In genomic region chr20:24382330-24382729, GRCh38 we compare ENCODE assay signal across 21 cellular contexts.
A peak's percentile ranks its signal among the peaks of the same experiment; 100 is the strongest.
DNase-seq lines count a peak whose midpoint lies in the region; ATAC-seq and TF ChIP-seq lines count a peak whose summit lies in the region.
"Had no signal": no experiment of that assay in that cellular context is flagged by ENCODE, and none has a peak within 500 bp of the region (broad histone marks: within the 10 kb centered on the region; RNA-seq: fewer than 3 reads in every experiment).

No MANE protein-coding gene starts in this region.

- TF ChIP-seq EP300 in transverse colon (IDR thresholded peaks at IDR 0.05; ENCODE audit: low read depth), result no peak

- no peaks in the 10 kb centered on the region for H3K9me3 ChIP-seq in transverse colon
- H3K9me3 ChIP-seq: colonic mucosa, gastrocnemius medialis, left lung had no signal

- no peak for TF ChIP-seq POLR2A in transverse colon (IDR thresholded peaks at IDR 0.05)

- intact Hi-C loops in transverse colon (cut with DNase I; ENCODE audit: low total_unique reads), result no loop called here

- no peak for ATAC-seq in GM18511 (IDR thresholded peaks at IDR 0.05; ENCODE audit: unreplicated experiment)
- ATAC-seq: activated T-cell treated with anti-CD3 and anti-CD28 coated beads, Interleukin-2, amount 50 U/mL, for 72 hours; gastrocnemius medialis; K562; left lung; sciatic nerve; stimulated activated naive B cell treated with anti-CD40 and anti-IgM and Interleukin-4, amounts not matched to agents 10 μg/mL and 1 μg/mL and 100 μg/mL, for 72 hours had no signal

- H3K27me3 ChIP-seq in layer of hippocampus (ENCODE audit: control insufficient read depth, insufficient read depth, low read length) (no peaks in the 10 kb centered on the region), transverse colon (no peaks in the 10 kb centered on the region)
- H3K27me3 ChIP-seq: colonic mucosa, gastrocnemius medialis, left lung had no signal

- no peaks in the 10 kb centered on the region for H3K9me3 Mint-ChIP-seq in chondrocyte (ENCODE audit: low read depth)
- H3K9me3 Mint-ChIP-seq: activated T-cell treated with anti-CD3 and anti-CD28 coated beads, Interleukin-2, amount 50 U/mL, for 72 hours; stimulated activated naive B cell treated with anti-CD40 and anti-IgM and Interleukin-4, amounts not matched to agents 10 μg/mL and 1 μg/mL and 100 μg/mL, for 72 hours had no signal

- WGBS in transverse colon (ENCODE audit: low coverage in 1 of 2), 2 donors, result 43% methylated on average over 7 of the region's 7 CpGs; no CpG with 5 or more reads in 1 of the 2 donors

- H3K4me1 Mint-ChIP-seq in chondrocyte (ENCODE audit: low read depth), result peaks cover 13% of the 10 kb centered on the region
- H3K4me1 Mint-ChIP-seq: B cell; stimulated activated naive B cell treated with anti-CD40 and anti-IgM and Interleukin-4, amounts not matched to agents 10 μg/mL and 1 μg/mL and 100 μg/mL, for 72 hours had no signal

- no peaks in the 10 kb centered on the region for H3K36me3 ChIP-seq in transverse colon
- H3K36me3 ChIP-seq: colonic mucosa, gastrocnemius medialis, left lung had no signal

- DNase-seq in NCI-H524 (lab: John Stamatoyannopoulos, UW) (peak; percentile 29 to 57), NCI-H524 treated with DMSO at 0.1 percent for 48 hours (lab: John Stamatoyannopoulos, UW) (no peak), caudate nucleus (lab: John Stamatoyannopoulos, UW) (peak in 2 of 61 donors; percentile 7 to 13), transverse colon (peak; percentile 9), chondrocyte (ENCODE audit: low spot score) (no peak), NCI-H345 (lab: John Stamatoyannopoulos, UW) (no peak)
- DNase-seq: activated naive CD4-positive, alpha-beta T cell treated with anti-CD3 and anti-CD28 coated beads, Interleukin-2, amount 50 U/mL, for 16 hours; activated T-cell treated with anti-CD3 and anti-CD28 coated beads, Interleukin-2, amount 50 U/mL, for 72 hours; colonic mucosa; gastrocnemius medialis; GOT3; left lung; NCI-H2081 treated with DMSO at 0.1 percent for 48 hours; stimulated activated naive B cell treated with anti-CD40 and anti-IgM and Interleukin-4, amounts not matched to agents 10 μg/mL and 1 μg/mL and 100 μg/mL, for 72 hours; trophoblast cell had no signal

- peaks cover 0 to 7% (median 3%) of the 10 kb centered on the region in 4 donors for H3K4me1 ChIP-seq in transverse colon
- H3K4me1 ChIP-seq: colonic mucosa, gastrocnemius medialis, left lung had no signal

- no peaks in the 10 kb centered on the region for H3K36me3 Mint-ChIP-seq in chondrocyte (ENCODE audit: low read depth)
- H3K36me3 Mint-ChIP-seq: stimulated activated naive B cell treated with anti-CD40 and anti-IgM and Interleukin-4, amounts not matched to agents 10 μg/mL and 1 μg/mL and 100 μg/mL, for 72 hours had no signal

- no peak overlapping the region for H3K4me3 Mint-ChIP-seq in chondrocyte (ENCODE audit: unreplicated experiment)
- H3K4me3 Mint-ChIP-seq: activated T-cell treated with anti-CD3 and anti-CD28 coated beads, Interleukin-2, amount 50 U/mL, for 72 hours; B cell; stimulated activated naive B cell treated with anti-CD40 and anti-IgM and Interleukin-4, amounts not matched to agents 10 μg/mL and 1 μg/mL and 100 μg/mL, for 72 hours had no signal

- no peak overlapping the region for H3K4me3 ChIP-seq in transverse colon
- H3K4me3 ChIP-seq: colonic mucosa, gastrocnemius medialis, K562, left lung had no signal

- in situ Hi-C loops in transverse colon (cut with MboI; ENCODE audit: low pct_ligation_motif_present in 1 of 4, low pct_unique_long_range_greater_than_20kb in 1 of 4, low sequenced_read_pairs in 3 of 4), result no loop called here

- no peak overlapping the region for H3K27ac Mint-ChIP-seq in chondrocyte (ENCODE audit: unreplicated experiment)
- H3K27ac Mint-ChIP-seq: activated T-cell treated with anti-CD3 and anti-CD28 coated beads, Interleukin-2, amount 50 U/mL, for 72 hours; B cell; stimulated activated naive B cell treated with anti-CD40 and anti-IgM and Interleukin-4, amounts not matched to agents 10 μg/mL and 1 μg/mL and 100 μg/mL, for 72 hours had no signal

- peaks cover 2% of the 10 kb centered on the region for H3K27me3 Mint-ChIP-seq in chondrocyte (ENCODE audit: low read depth)

- no peak for TF ChIP-seq CTCF in transverse colon (IDR thresholded peaks at IDR 0.05)
- no peak for TF ChIP-seq CTCF in chondrocyte (IDR thresholded peaks at IDR 0.05)

- H3K27ac ChIP-seq in caudate nucleus (ENCODE audit: low read depth, low read length) (peak overlapping the region; percentile 11), layer of hippocampus (ENCODE audit: low read depth, low read length) (peak overlapping the region; percentile 12), transverse colon (no peak overlapping the region)
- H3K27ac ChIP-seq: 22Rv1, colonic mucosa, gastrocnemius medialis, left lung had no signal

Comparison
In these comparisons a context has a peak if more than half of its experiments do, and no peak if none do; other contexts are left out.
1. DNase-seq: peak in NCI-H524 (2 of 2) and transverse colon (single experiment); none in NCI-H524 treated with DMSO at 0.1 percent for 48 hours (single experiment), chondrocyte (single experiment) and NCI-H345 (single experiment).
2. H3K27ac ChIP-seq: peak in caudate nucleus (single experiment) and layer of hippocampus (single experiment); none in transverse colon (0 of 4).